In genomic region chr6:169800668-169801395, GRCh38 we compare ENCODE assay signal across 8 cellular contexts. TPM values are rescaled to one million over a fixed set of nuclear protein-coding genes. Genes with fewer than 3 reads are reported as not detected.
DNase-seq lines count a peak whose midpoint lies in the region; TF ChIP-seq lines count a peak whose summit lies in the region.

No MANE protein-coding gene starts in this region.

- CTCF ChIA-PET in CD8-positive, alpha-beta memory T cell (lab: Charles Lee), result interaction anchor here (0.8 to 6.9 kb wide), 2 partner anchors 11 kb away, joined by 3 to 60 read pairs; no protein-coding TSS in a partner anchor

- peaks cover 31 to 32% (median 31%) of the 10 kb centered on the region in 3 donors for H3K4me1 Mint-ChIP-seq in CD8-positive, alpha-beta memory T cell

- DNase-seq in GM04503 (ENCODE audit: low read depth) (peak; percentile 18), amniotic epithelial cell (ENCODE audit: low read depth) (peak; percentile 58), medulla oblongata (ENCODE audit: extremely low spot score) (peak; percentile 63), uterus (no peak), NCI-H524 treated with DMSO at 0.1 percent for 48 hours (lab: John Stamatoyannopoulos, UW) (no peak)
- DNase-seq in NK-92 treated with Interleukin-12 subunit alpha and Interleukin-12 subunit beta, amount 100 ng/mL, for 24 hours (lab: John Stamatoyannopoulos, UW), result no peak
- DNase-seq in CD8-positive, alpha-beta memory T cell, result no peak

- TF ChIP-seq POLR2A in uterus (IDR thresholded peaks at IDR 0.05), result no peak

- H3K36me3 ChIP-seq in HUES6 (ENCODE audit: control insufficient read depth, insufficient read depth, low read length), result no peaks in the 10 kb centered on the region
- H3K36me3 ChIP-seq in CD8-positive, alpha-beta memory T cell (ENCODE audit: insufficient read depth, low read length), result no peaks in the 10 kb centered on the region
- no peaks in the 10 kb centered on the region for H3K36me3 ChIP-seq in uterus

- peaks cover 19% of the 10 kb centered on the region for H3K4me1 ChIP-seq in HUES6 (ENCODE audit: control insufficient read depth, insufficient read depth, low read length)
- peaks cover 31% of the 10 kb centered on the region for H3K4me1 ChIP-seq in CD8-positive, alpha-beta memory T cell (ENCODE audit: insufficient read depth, low read length)
- no peaks in the 10 kb centered on the region for H3K4me1 ChIP-seq in uterus

- POLR2A ChIA-PET in CD8-positive, alpha-beta memory T cell (lab: Charles Lee), result no interaction called here

- H3K9me3 Mint-ChIP-seq in CD8-positive, alpha-beta memory T cell, result peaks cover 0 to 6% (median 0%) of the 10 kb centered on the region in 5 donors

- no peaks in the 10 kb centered on the region for H3K9me3 ChIP-seq in HUES6 (ENCODE audit: control insufficient read depth, insufficient read depth, low read depth, low read length)
- no peaks in the 10 kb centered on the region for H3K9me3 ChIP-seq in CD8-positive, alpha-beta memory T cell (ENCODE audit: low read length)
- no peaks in the 10 kb centered on the region for H3K9me3 ChIP-seq in uterus

- H3K27me3 ChIP-seq in HUES6 (ENCODE audit: control insufficient read depth, insufficient read depth, low read length) (peaks cover 24% of the 10 kb centered on the region), uterus (no peaks in the 10 kb centered on the region)
- no peaks in the 10 kb centered on the region for H3K27me3 ChIP-seq in CD8-positive, alpha-beta memory T cell (ENCODE audit: insufficient read depth, low read length, poor library complexity, severe bottlenecking)

- no peak overlapping the region for H3K27ac ChIP-seq in HUES6 (ENCODE audit: low read depth, low read length)
- H3K27ac ChIP-seq in CD8-positive, alpha-beta memory T cell (ENCODE audit: low read depth, low read length), result no peak overlapping the region
- H3K27ac ChIP-seq in uterus, result no peak overlapping the region

- no peak overlapping the region for H3K4me3 Mint-ChIP-seq in CD8-positive, alpha-beta memory T cell

- no peak overlapping the region for H3K27ac Mint-ChIP-seq in CD8-positive, alpha-beta memory T cell

- intact Hi-C loops in uterus (cut with DNase I; ENCODE audit: low total_unique reads), result no loop called here

- TF ChIP-seq CTCF in uterus (IDR thresholded peaks at IDR 0.05), result no peak

- no peaks in the 10 kb centered on the region for H3K36me3 Mint-ChIP-seq in CD8-positive, alpha-beta memory T cell

- H3K27me3 Mint-ChIP-seq in CD8-positive, alpha-beta memory T cell, result peaks cover 11 to 34% of the 10 kb centered on the region in 2 donors

- H3K9ac ChIP-seq in HUES6 (ENCODE audit: low read length), result peak overlapping the region; percentile 6

- no peak overlapping the region for H3K4me3 ChIP-seq in HUES6 (ENCODE audit: low read depth, low read length)
- no peak overlapping the region for H3K4me3 ChIP-seq in CD8-positive, alpha-beta memory T cell (ENCODE audit: low read length)
- H3K4me3 ChIP-seq in uterus, result no peak overlapping the region

RNA-seq across cellular contexts. Expression of gene ERMARD, which starts 49.4 kb away (rescaled TPM):
- 10 to 100 TPM; 26.2 to 27.9 TPM for total RNA-seq in CD8-positive, alpha-beta memory T cell
- polyA plus RNA-seq in CD8-positive, alpha-beta memory T cell, result 12.1 TPM
- 10 to 100 TPM; 13.5 to 37.1 (median 28.6) TPM for total RNA-seq in uterus

RNA-seq across cellular contexts. Expression of gene DYNLT2, which starts 49.5 kb away (rescaled TPM):
- 1 to 10 TPM; 1.4 to 1.9 TPM for total RNA-seq in CD8-positive, alpha-beta memory T cell
- polyA plus RNA-seq in CD8-positive, alpha-beta memory T cell, result 0.67 TPM
- total RNA-seq in uterus, result 1 to 10 TPM in 2 of 4 donors, under 1 TPM in 1, not detected in 1; 0.26 to 3.0 (median 2.7) TPM

Comparison
In these comparisons a context has a peak if more than half of its experiments do, and no peak if none do; other contexts are left out.
1. DNase-seq: peak in GM04503 (single experiment), amniotic epithelial cell (single experiment) and medulla oblongata (single experiment); none in NK-92 treated with Interleukin-12 subunit alpha and Interleukin-12 subunit beta, amount 100 ng/mL, for 24 hours (single experiment), CD8-positive, alpha-beta memory T cell (0 of 5), uterus (0 of 2) and NCI-H524 treated with DMSO at 0.1 percent for 48 hours (single experiment).